In genomic region chr2:788227-789032, GRCh38 we compare ENCODE assay signal across 25 cellular contexts.
"Had no signal": no experiment of that assay in that cellular context is flagged by ENCODE, and none has a peak within 500 bp of the region (broad histone marks: within the 10 kb centered on the region; RNA-seq: fewer than 3 reads in every experiment).

No MANE protein-coding gene starts in this region.

- H3K4me3 ChIP-seq: left lung, lower lobe of right lung, skin epidermis, suprapubic skin, thoracic aorta, tibial artery, upper lobe of right lung had no signal

- H3K4me1 ChIP-seq: left lung, lower lobe of right lung, parathyroid adenoma, suprapubic skin, tibial artery, upper lobe of right lung had no signal

- H3K9me3 ChIP-seq: lower lobe of right lung, neutrophil, suprapubic skin, thoracic aorta, tibial artery, upper lobe of right lung had no signal

- H3K27ac ChIP-seq: left lung, lower lobe of right lung, neutrophil, parathyroid adenoma, skin epidermis, suprapubic skin, thoracic aorta, tibial artery, upper lobe of right lung had no signal

- H3K27me3 Mint-ChIP-seq: naive thymus-derived CD8-positive, alpha-beta T cell; stimulated activated naive CD8-positive, alpha-beta T cell treated with anti-CD3 and anti-CD28 coated beads, Interleukin-15, Interleukin-2, amounts not matched to agents 100 ng/mL and 50 ng/mL, for 24 hours had no signal

- H3K9ac ChIP-seq: parathyroid adenoma had no signal

- FAIRE-seq: keratinocyte, urothelium cell line had no signal

- H3K9me3 Mint-ChIP-seq: stimulated activated naive CD8-positive, alpha-beta T cell treated with anti-CD3 and anti-CD28 coated beads, Interleukin-15, Interleukin-2, amounts not matched to agents 100 ng/mL and 50 ng/mL, for 24 hours had no signal

- H3K36me3 ChIP-seq: left lung, lower lobe of right lung, neutrophil, suprapubic skin, thoracic aorta, tibial artery, upper lobe of right lung had no signal

- H3K4me3 Mint-ChIP-seq: naive thymus-derived CD8-positive, alpha-beta T cell; stimulated activated naive CD8-positive, alpha-beta T cell treated with anti-CD3 and anti-CD28 coated beads, Interleukin-15, Interleukin-2, amounts not matched to agents 100 ng/mL and 50 ng/mL, for 24 hours had no signal

- ATAC-seq: left colon; left lung; naive thymus-derived CD8-positive, alpha-beta T cell; right cardiac atrium; sciatic nerve; upper lobe of right lung had no signal

- H3K27ac Mint-ChIP-seq: naive thymus-derived CD8-positive, alpha-beta T cell; stimulated activated naive CD8-positive, alpha-beta T cell treated with anti-CD3 and anti-CD28 coated beads, Interleukin-15, Interleukin-2, amounts not matched to agents 100 ng/mL and 50 ng/mL, for 24 hours had no signal

- DNase-seq: hippocampal formation; left colon; left lung; lower lobe of right lung; mammary epithelial cell; mesenchymal stem cell; naive thymus-derived CD8-positive, alpha-beta T cell; occipital lobe; right cardiac atrium; stimulated activated CD4-positive, alpha-beta T cell treated with anti-CD3 and anti-CD28 coated beads, Interleukin-12 subunit alpha, Interleukin-12 subunit beta, amount 100 ng/mL, for 4 hours; stimulated activated CD4-positive, alpha-beta T cell treated with anti-CD3 and anti-CD28 coated beads, Interleukin-15, amount 100 ng/mL, for 24 hours; stimulated activated CD4-positive, alpha-beta T cell treated with anti-CD3 and anti-CD28 coated beads, Interleukin-4, amount 100 ng/mL, for 1 hour; stimulated activated naive CD4-positive, alpha-beta T cell; tibial artery; trophoblast cell; upper lobe of right lung had no signal

- H3K27me3 ChIP-seq: left lung, neutrophil, suprapubic skin, tibial artery, upper lobe of right lung had no signal
